10 cellular contexts compared by ENCODE assay signal in genomic region chr14:77151918-77152588, GRCh38. TPM values are rescaled to one million over a fixed set of nuclear protein-coding genes. Genes with fewer than 3 reads are reported as not detected.
DNase-seq lines count a peak whose midpoint lies in the region; ATAC-seq and TF ChIP-seq lines count a peak whose summit lies in the region.
"Had no signal": no experiment of that assay in that cellular context is flagged by ENCODE, and none has a peak within 500 bp of the region (broad histone marks: within the 10 kb centered on the region; RNA-seq: fewer than 3 reads in every experiment).

No MANE protein-coding gene starts in this region.

- H3K4me3 Mint-ChIP-seq in activated naive CD8-positive, alpha-beta T cell treated with anti-CD3 and anti-CD28 coated beads, Interleukin-2, amount 10 ng/mL, durations not matched to agents 7 days and 5 days: no peak overlapping the region
- no peak overlapping the region for H3K4me3 Mint-ChIP-seq in activated naive CD8-positive, alpha-beta T cell treated with anti-CD3 and anti-CD28 coated beads for 36 hours
- H3K4me3 Mint-ChIP-seq: T-cell had no signal

- no peak for TF ChIP-seq EP300 in neural cell (conservative IDR thresholded peaks at IDR 0.05; ENCODE audit: poor library complexity, severe bottlenecking)

- intact Hi-C loops in breast epithelium (cut with DNase I; ENCODE audit: low total_unique reads) (no loop called here), thyroid gland (cut with DNase I) (loop anchor here (10.0 kb wide), 1 partner anchor 163 kb away; no protein-coding TSS in a partner anchor)

- no peaks in the 10 kb centered on the region for H4K20me1 ChIP-seq in neural cell (ENCODE audit: insufficient read depth)

- H3K36me3 Mint-ChIP-seq in activated naive CD8-positive, alpha-beta T cell treated with anti-CD3 and anti-CD28 coated beads, Interleukin-2, amount 10 ng/mL, durations not matched to agents 7 days and 5 days: no peaks in the 10 kb centered on the region
- H3K36me3 Mint-ChIP-seq in activated naive CD8-positive, alpha-beta T cell treated with anti-CD3 and anti-CD28 coated beads for 36 hours: no peaks in the 10 kb centered on the region
- H3K36me3 Mint-ChIP-seq: T-cell had no signal

- no peak overlapping the region for H2AFZ ChIP-seq in neural cell (ENCODE audit: low read depth, low read length)

- WGBS in thyroid gland, 2 donors: 34 to 51% methylated on average over 2 of the region's 2 CpGs

- peaks cover 0 to 10% of the 10 kb centered on the region in 2 donors for H3K27me3 ChIP-seq in breast epithelium
- H3K27me3 ChIP-seq in neural cell (ENCODE audit: insufficient read depth, low read depth, low read length): no peaks in the 10 kb centered on the region
- H3K27me3 ChIP-seq in thyroid gland: no peaks in the 10 kb centered on the region

- no peaks in the 10 kb centered on the region for H3K4me1 Mint-ChIP-seq in activated naive CD8-positive, alpha-beta T cell treated with anti-CD3 and anti-CD28 coated beads, Interleukin-2, amount 10 ng/mL, durations not matched to agents 7 days and 5 days
- no peaks in the 10 kb centered on the region for H3K4me1 Mint-ChIP-seq in activated naive CD8-positive, alpha-beta T cell treated with anti-CD3 and anti-CD28 coated beads for 36 hours
- H3K4me1 Mint-ChIP-seq: T-cell had no signal

- DNase-seq in activated naive CD8-positive, alpha-beta T cell treated with anti-CD3 and anti-CD28 coated beads, Interleukin-2, amount 10 ng/mL, durations not matched to agents 7 days and 5 days: no peak
- DNase-seq in activated naive CD8-positive, alpha-beta T cell treated with anti-CD3 and anti-CD28 coated beads for 36 hours: no peak
- DNase-seq in NCI-H446 treated with DMSO at 0.1 percent for 48 hours (lab: John Stamatoyannopoulos, UW) (peak; percentile 52), breast epithelium (ENCODE audit: low spot score in 2 of 2) (no peak), thyroid gland (no peak)
- no peak for DNase-seq in activated CD4-positive, alpha-beta T cell treated with anti-CD3 and anti-CD28 coated beads, Interleukin-2, amount 50 U/mL, for 48 hours
- DNase-seq: T-cell had no signal

- H3K4me1 ChIP-seq in breast epithelium: no peaks in the 10 kb centered on the region
- H3K4me1 ChIP-seq in thyroid gland: no peaks in the 10 kb centered on the region

- no peak overlapping the region for H3K27ac ChIP-seq in breast epithelium
- no peak overlapping the region for H3K27ac ChIP-seq in neural cell (ENCODE audit: low read length)
- H3K27ac ChIP-seq in thyroid gland: no peak overlapping the region

- H3K79me2 ChIP-seq in neural cell (replicated peaks; ENCODE audit: insufficient read depth, low read length): no peaks in the 10 kb centered on the region

- no peaks in the 10 kb centered on the region for H3K9me3 Mint-ChIP-seq in activated naive CD8-positive, alpha-beta T cell treated with anti-CD3 and anti-CD28 coated beads, Interleukin-2, amount 10 ng/mL, durations not matched to agents 7 days and 5 days
- H3K9me3 Mint-ChIP-seq in activated naive CD8-positive, alpha-beta T cell treated with anti-CD3 and anti-CD28 coated beads for 36 hours: no peaks in the 10 kb centered on the region
- H3K9me3 Mint-ChIP-seq: T-cell had no signal

- H3K27ac Mint-ChIP-seq in activated naive CD8-positive, alpha-beta T cell treated with anti-CD3 and anti-CD28 coated beads, Interleukin-2, amount 10 ng/mL, durations not matched to agents 7 days and 5 days: no peak overlapping the region
- no peak overlapping the region for H3K27ac Mint-ChIP-seq in activated naive CD8-positive, alpha-beta T cell treated with anti-CD3 and anti-CD28 coated beads for 36 hours
- H3K27ac Mint-ChIP-seq: T-cell had no signal

- ATAC-seq in activated naive CD8-positive, alpha-beta T cell treated with anti-CD3 and anti-CD28 coated beads, Interleukin-2, amount 10 ng/mL, durations not matched to agents 7 days and 5 days (ENCODE audit: low read depth): peak; percentile 72
- no peak for ATAC-seq in GM21528 (IDR thresholded peaks at IDR 0.05; ENCODE audit: low FRiP score, unreplicated experiment)

- H3K4me3 ChIP-seq in breast epithelium (no peak overlapping the region), neural cell (ENCODE audit: low read length) (no peak overlapping the region), thyroid gland (replicated peaks in 1 of 3) (no peak overlapping the region)

- H3K9ac ChIP-seq in neural cell (ENCODE audit: low read length): no peak overlapping the region

- no peaks in the 10 kb centered on the region for H3F3A ChIP-seq in neural cell (ENCODE audit: insufficient read depth, low read length, poor library complexity, severe bottlenecking)

- no peak overlapping the region for H3K4me2 ChIP-seq in neural cell (ENCODE audit: low read length)

- peak in 2 of 3 donors; percentile 14 to 39 for TF ChIP-seq CTCF in breast epithelium (IDR thresholded peaks at IDR 0.05)
- peak; percentile 67 for TF ChIP-seq CTCF in neural cell (IDR thresholded peaks at IDR 0.05; ENCODE audit: poor library complexity, severe bottlenecking)
- peak in 1 of 6 experiments; percentile 3 for TF ChIP-seq CTCF in thyroid gland (IDR thresholded peaks at IDR 0.05)

- H3K36me3 ChIP-seq in breast epithelium (no peaks in the 10 kb centered on the region), neural cell (ENCODE audit: insufficient read depth, low read length) (no peaks in the 10 kb centered on the region), thyroid gland (no peaks in the 10 kb centered on the region)

- peak; percentile 75 for TF ChIP-seq RAD21 in neural cell (conservative IDR thresholded peaks at IDR 0.05)

- POLR2A ChIA-PET in activated naive CD8-positive, alpha-beta T cell treated with anti-CD3 and anti-CD28 coated beads, Interleukin-2, amount 10 ng/mL, durations not matched to agents 7 days and 5 days (lab: Charles Lee): no interaction called here

- TF ChIP-seq POLR2A in breast epithelium (IDR thresholded peaks at IDR 0.05) (no peak), thyroid gland (IDR thresholded peaks at IDR 0.05) (no peak)

- H3K27me3 Mint-ChIP-seq in activated naive CD8-positive, alpha-beta T cell treated with anti-CD3 and anti-CD28 coated beads, Interleukin-2, amount 10 ng/mL, durations not matched to agents 7 days and 5 days: peaks cover 21% of the 10 kb centered on the region
- H3K27me3 Mint-ChIP-seq in activated naive CD8-positive, alpha-beta T cell treated with anti-CD3 and anti-CD28 coated beads for 36 hours: peaks cover 51% of the 10 kb centered on the region

- H3K9me3 ChIP-seq in breast epithelium: no peaks in the 10 kb centered on the region
- no peaks in the 10 kb centered on the region for H3K9me3 ChIP-seq in neural cell (ENCODE audit: low read length)
- no peaks in the 10 kb centered on the region for H3K9me3 ChIP-seq in thyroid gland

- H3K9me2 ChIP-seq in neural cell (ENCODE audit: insufficient read depth, low read length): no peaks in the 10 kb centered on the region

TF ChIP-seq in neural cell, 6 proteins besides CTCF, POLR2A, EP300 and RAD21:
- TF ChIP-seq POLR2AphosphoS5 (IDR thresholded peaks at IDR 0.05): no peak
- peak; percentile 74 for TF ChIP-seq SMC3 (conservative IDR thresholded peaks at IDR 0.05; ENCODE audit: poor library complexity)

RNA-seq across cellular contexts. Expression of gene ZDHHC22, which starts 10.5 kb away (rescaled TPM):
- total RNA-seq in activated naive CD8-positive, alpha-beta T cell treated with anti-CD3 and anti-CD28 coated beads, Interleukin-2, amount 10 ng/mL, durations not matched to agents 7 days and 5 days: not detected
- total RNA-seq in activated naive CD8-positive, alpha-beta T cell treated with anti-CD3 and anti-CD28 coated beads for 36 hours: not detected
- not detected for total RNA-seq in breast epithelium
- polyA plus RNA-seq in neural cell: 4.3 and 5.1 TPM in 2 replicates
- 4.5 and 6.8 TPM in 2 replicates for polyA minus RNA-seq in neural cell
- not detected for total RNA-seq in thyroid gland
- total RNA-seq: subcutaneous adipose tissue had no signal

RNA-seq across cellular contexts. Expression of gene TMEM63C, which starts 29.5 kb away (rescaled TPM):
- 1 to 10 TPM in 1 of 2 experiments, under 1 TPM in 1; 0.48 to 1.4 TPM for total RNA-seq in activated naive CD8-positive, alpha-beta T cell treated with anti-CD3 and anti-CD28 coated beads, Interleukin-2, amount 10 ng/mL, durations not matched to agents 7 days and 5 days
- 1 to 10 TPM in 1 of 2 experiments, under 1 TPM in 1; 0.89 to 1.2 TPM for total RNA-seq in activated naive CD8-positive, alpha-beta T cell treated with anti-CD3 and anti-CD28 coated beads for 36 hours
- total RNA-seq in breast epithelium (1 to 10 TPM in 2 of 3 donors, under 1 TPM in 1; 0.16 to 8.0 (median 3.9) TPM), thyroid gland (1 to 10 TPM in 1 of 4 donors, under 1 TPM in 3; 0.13 to 4.1 (median 0.54) TPM)
- 11.1 and 14.6 TPM in 2 replicates for polyA plus RNA-seq in neural cell
- polyA minus RNA-seq in neural cell: 18.8 and 21.2 TPM in 2 replicates

RNA-seq across cellular contexts. Expression of gene CIPC, which starts 54.0 kb away (rescaled TPM):
- 10 to 100 TPM; 14.0 to 14.5 TPM for total RNA-seq in activated naive CD8-positive, alpha-beta T cell treated with anti-CD3 and anti-CD28 coated beads, Interleukin-2, amount 10 ng/mL, durations not matched to agents 7 days and 5 days
- total RNA-seq in activated naive CD8-positive, alpha-beta T cell treated with anti-CD3 and anti-CD28 coated beads for 36 hours: 10 to 100 TPM; 10.8 to 12.2 TPM
- 10 to 100 TPM; 40.6 to 64.8 (median 50.7) TPM for total RNA-seq in breast epithelium
- polyA plus RNA-seq in neural cell: 36.4 and 36.7 TPM in 2 replicates
- polyA minus RNA-seq in neural cell: 53.6 and 56.4 TPM in 2 replicates
- total RNA-seq in thyroid gland: 10 to 100 TPM; 37.6 to 59.5 (median 44.6) TPM
